ENCODE assay signal across 11 cellular contexts in genomic region chr1:23366598-23366997, GRCh38. TPM values are rescaled to one million over a fixed set of nuclear protein-coding genes. Genes with fewer than 3 reads are reported as not detected.
DNase-seq lines count a peak whose midpoint lies in the region; ATAC-seq, FAIRE-seq and TF ChIP-seq lines count a peak whose summit lies in the region.
"Had no signal": no experiment of that assay in that cellular context is flagged by ENCODE, and none has a peak within 500 bp of the region (broad histone marks: within the 10 kb centered on the region; RNA-seq: fewer than 3 reads in every experiment).

No MANE protein-coding gene starts in this region.

- H3K27me3 Mint-ChIP-seq in MCF 10A (ENCODE audit: insufficient read depth, unreplicated experiment) (no peaks in the 10 kb centered on the region), naive B cell (no peaks in the 10 kb centered on the region)

- H3K4me3 Mint-ChIP-seq in MCF 10A (ENCODE audit: unreplicated experiment) (peak overlapping the region; percentile 87), naive B cell (peak overlapping the region in 6 of 8 donors; percentile 19 to 99 (median 98))

- peaks cover 28 to 35% (median 31%) of the 10 kb centered on the region in 10 experiments for H3K4me1 ChIP-seq in BLaER1 treated with 17β-estradiol and CSF1 and Interleukin-3, amounts not matched to agents 10 nM and 100 nM

- peaks cover 0 to 7% (median 0%) of the 10 kb centered on the region in 11 experiments; a peak in 2 of 22 replicates for H3K27me3 ChIP-seq in BLaER1 treated with 17β-estradiol and CSF1 and Interleukin-3, amounts not matched to agents 10 nM and 100 nM
- H3K27me3 ChIP-seq: right atrium auricular region had no signal

- no TSS peak for BruUV-seq in MCF 10A (replicated peaks; lab: Mats Ljungman, UMichigan)

- POLR2A ChIA-PET in MCF 10A (lab: Yijun Ruan, JAX), result interaction anchor here (1.0 to 15.8 kb wide), 10 partner anchors 9 to 192 kb away, joined by 3 to 335 read pairs (median 10); partner anchors contain the start of genes HNRNPR and ID3

- no peaks in the 10 kb centered on the region for H4K20me1 ChIP-seq in BLaER1 treated with 17β-estradiol and CSF1 and Interleukin-3, amounts not matched to agents 10 nM and 100 nM

- TF ChIP-seq CTCF in NB4 (IDR thresholded peaks at IDR 0.05; ENCODE audit: low read depth, low read length) (no peak), MCF 10A (IDR thresholded peaks at IDR 0.05; ENCODE audit: unreplicated experiment) (no peak)

- ATAC-seq in naive B cell (ENCODE audit: low read depth in 2 of 2), result no peak
- no peak for ATAC-seq in HG03342 (IDR thresholded peaks at IDR 0.05; ENCODE audit: unreplicated experiment)
- ATAC-seq in GM18873 (IDR thresholded peaks at IDR 0.05; ENCODE audit: low FRiP score, unreplicated experiment), result no peak

- H3K9me3 ChIP-seq in BLaER1 treated with 17β-estradiol and CSF1 and Interleukin-3, amounts not matched to agents 10 nM and 100 nM (replicated peaks in 1 of 11), result peaks cover 52 to 57% (median 54%) of the 10 kb centered on the region in 11 experiments

- no peak overlapping the region for H3K27ac ChIP-seq in BLaER1 treated with 17β-estradiol and CSF1 and Interleukin-3, amounts not matched to agents 10 nM and 100 nM

- intact Hi-C loops in MCF 10A (cut with micrococcal nuclease), result no loop called here

- CTCF ChIA-PET in MCF 10A (lab: Yijun Ruan, JAX), result interaction anchor here (0.6 to 4.3 kb wide), 8 partner anchors 16 to 173 kb away, joined by 3 to 41 read pairs (median 4); no protein-coding TSS in a partner anchor

- H3K36me3 Mint-ChIP-seq in MCF 10A (ENCODE audit: insufficient read depth, unreplicated experiment), result peaks cover 61% of the 10 kb centered on the region
- peaks cover 14 to 15% of the 10 kb centered on the region in 2 donors for H3K36me3 Mint-ChIP-seq in naive B cell

- peak overlapping the region in 6 of 10 experiments; percentile 69 to 87 (median 78); a peak in 4 of 20 replicates for H3K4me3 ChIP-seq in BLaER1 treated with 17β-estradiol and CSF1 and Interleukin-3, amounts not matched to agents 10 nM and 100 nM
- peak overlapping the region; percentile 96 for H3K4me3 ChIP-seq in NB4 (ENCODE audit: low read depth, low read length)

- H3K27ac Mint-ChIP-seq in MCF 10A (ENCODE audit: low read depth, unreplicated experiment) (peak overlapping the region; percentile 94), naive B cell (no peak overlapping the region)

- H3K9me3 Mint-ChIP-seq in MCF 10A (ENCODE audit: unreplicated experiment) (no peaks in the 10 kb centered on the region), naive B cell (peaks cover 0 to 25% (median 20%) of the 10 kb centered on the region in 7 donors)

- H3K4me2 ChIP-seq in BLaER1 treated with 17β-estradiol and CSF1 and Interleukin-3, amounts not matched to agents 10 nM and 100 nM, result peak overlapping the region in 8 of 11 experiments; percentile 84 to 97 (median 94); a peak in 10 of 22 replicates

- DNase-seq in NB4 (ENCODE audit: low read depth), result no peak
- no peak for DNase-seq in MCF 10A (ENCODE audit: unreplicated experiment)
- no peak for DNase-seq in naive B cell
- no peak for DNase-seq in RCC 7860 (ENCODE audit: low spot score)
- DNase-seq in UCSD-AML1 (lab: John Stamatoyannopoulos, UW; ENCODE audit: unreplicated experiment), result no peak
- DNase-seq: NCI-H2081 had no signal

- FAIRE-seq in RCC 7860 (lab: Jason Lieb, UNC), result no peak
- FAIRE-seq: HTR-8/SVneo had no signal

- no peak for TF ChIP-seq POLR2A in NB4 (IDR thresholded peaks at IDR 0.05; ENCODE audit: extremely low read depth, insufficient read length)

- no peak overlapping the region for H3K9ac ChIP-seq in BLaER1 treated with 17β-estradiol and CSF1 and Interleukin-3, amounts not matched to agents 10 nM and 100 nM

- peaks cover 54 to 58% (median 55%) of the 10 kb centered on the region in 11 experiments for H3K36me3 ChIP-seq in BLaER1 treated with 17β-estradiol and CSF1 and Interleukin-3, amounts not matched to agents 10 nM and 100 nM

- H3K4me1 Mint-ChIP-seq in MCF 10A (ENCODE audit: insufficient read depth, unreplicated experiment) (peaks cover 19% of the 10 kb centered on the region), naive B cell (peaks cover 21 to 42% (median 30%) of the 10 kb centered on the region in 3 donors)

RNA-seq across cellular contexts. Expression of gene ZNF436, which starts 3.0 kb away (rescaled TPM):
- total RNA-seq in MCF 10A (2022), result 6.5 and 8.0 TPM in 2 replicates
- 1 to 10 TPM in 5 of 6 donors, not detected in 1; 1.5 to 4.4 (median 2.3) TPM for polyA plus RNA-seq in naive B cell (ENCODE audit: low read depth in 6 of 6)

RNA-seq across cellular contexts. Expression of gene HNRNPR, which starts 22.5 kb away (rescaled TPM):
- 128 and 152 TPM in 2 replicates for total RNA-seq in MCF 10A (2022)
- 100 to 1,000 TPM; 187 to 238 (median 208) TPM for polyA plus RNA-seq in naive B cell (ENCODE audit: low read depth in 6 of 6)

RNA-seq across cellular contexts. Expression of gene TCEA3, which starts 58.0 kb away (rescaled TPM):
- total RNA-seq in MCF 10A (2022), result 0.49 and 1.5 TPM in 2 replicates
- not detected for polyA plus RNA-seq in naive B cell (ENCODE audit: low read depth in 6 of 6)
